In genomic region chr2:241357531-241357930, GRCh38 we compare ENCODE assay signal across 10 cellular contexts. TPM values are rescaled to one million over a fixed set of nuclear protein-coding genes. Genes with fewer than 3 reads are reported as not detected.
DNase-seq lines count a peak whose midpoint lies in the region; ATAC-seq, FAIRE-seq and TF ChIP-seq lines count a peak whose summit lies in the region.
"Had no signal": no experiment of that assay in that cellular context is flagged by ENCODE, and none has a peak within 500 bp of the region (broad histone marks: within the 10 kb centered on the region; RNA-seq: fewer than 3 reads in every experiment).

No MANE protein-coding gene starts in this region.

- H3K36me3 Mint-ChIP-seq in CD4-positive, alpha-beta T cell (ENCODE audit: low read depth) = peaks cover 23% of the 10 kb centered on the region
- no peaks in the 10 kb centered on the region for H3K36me3 Mint-ChIP-seq in natural killer cell treated with Interleukin-12 subunit alpha and Interleukin-12 subunit beta and Interleukin-15 and Interleukin-18, amount 100 ng/mL, for 72 hours

- POLR2A ChIA-PET in CD4-positive, alpha-beta T cell (lab: Charles Lee) = interaction anchor here (1.1 kb wide), 1 partner anchor 42 kb away, joined by 3 read pairs; the partner anchor contains the start of genes HDLBP and SEPTIN2

- H3K4me3 ChIP-seq in KMS-11 (IDR thresholded peaks at IDR 0.05; ENCODE audit: insufficient read depth, low read depth, low read length) (no peak overlapping the region), bronchial epithelial cell (ENCODE audit: low read depth, low read length) (no peak overlapping the region), testis (no peak overlapping the region)

- no peak overlapping the region for H3K27ac Mint-ChIP-seq in CD4-positive, alpha-beta T cell
- H3K27ac Mint-ChIP-seq in natural killer cell treated with Interleukin-12 subunit alpha and Interleukin-12 subunit beta and Interleukin-15 and Interleukin-18, amount 100 ng/mL, for 72 hours = no peak overlapping the region

- no peaks in the 10 kb centered on the region for H3K27me3 Mint-ChIP-seq in CD4-positive, alpha-beta T cell
- no peaks in the 10 kb centered on the region for H3K27me3 Mint-ChIP-seq in natural killer cell treated with Interleukin-12 subunit alpha and Interleukin-12 subunit beta and Interleukin-15 and Interleukin-18, amount 100 ng/mL, for 72 hours

- H3K4me3 Mint-ChIP-seq in CD4-positive, alpha-beta T cell = peak overlapping the region; percentile 66
- peak overlapping the region; percentile 86 for H3K4me3 Mint-ChIP-seq in natural killer cell treated with Interleukin-12 subunit alpha and Interleukin-12 subunit beta and Interleukin-15 and Interleukin-18, amount 100 ng/mL, for 72 hours

- H4K20me1 ChIP-seq in KMS-11 (ENCODE audit: insufficient read depth) = peaks cover 16% of the 10 kb centered on the region

- H3K9ac ChIP-seq in KMS-11 = no peak overlapping the region; the same call in 1 of the 2 replicates

- H3K79me2 ChIP-seq in KMS-11 (ENCODE audit: insufficient read depth, low read depth) = peaks cover 52% of the 10 kb centered on the region

- peaks cover 28% of the 10 kb centered on the region for H3K4me1 Mint-ChIP-seq in CD4-positive, alpha-beta T cell (ENCODE audit: low read depth)
- peaks cover 22 to 27% of the 10 kb centered on the region in 2 donors for H3K4me1 Mint-ChIP-seq in natural killer cell treated with Interleukin-12 subunit alpha and Interleukin-12 subunit beta and Interleukin-15 and Interleukin-18, amount 100 ng/mL, for 72 hours (ENCODE audit: low read depth in 2 of 2)

- H3K4me2 ChIP-seq in KMS-11 = peak overlapping the region; percentile 94

- H3K27me3 ChIP-seq in CD4-positive, alpha-beta T cell (ENCODE audit: control insufficient read depth, insufficient read depth, low read length) = no peaks in the 10 kb centered on the region
- H3K27me3 ChIP-seq in KMS-11 (ENCODE audit: insufficient read depth, low read depth) = no peaks in the 10 kb centered on the region
- H3K27me3 ChIP-seq in bronchial epithelial cell (ENCODE audit: control insufficient read depth, insufficient read depth, low read length) = no peaks in the 10 kb centered on the region
- H3K27me3 ChIP-seq in testis = no peaks in the 10 kb centered on the region

- H3K4me1 ChIP-seq in KMS-11 (ENCODE audit: low read depth, poor library complexity, severe bottlenecking) (peaks cover 52% of the 10 kb centered on the region), testis (peaks cover 16% of the 10 kb centered on the region)

- no peak for TF ChIP-seq POLR2A in testis (IDR thresholded peaks at IDR 0.05)

- H3K36me3 ChIP-seq in KMS-11 (ENCODE audit: insufficient read depth) = no peaks in the 10 kb centered on the region
- peaks cover 6% of the 10 kb centered on the region for H3K36me3 ChIP-seq in bronchial epithelial cell (ENCODE audit: control insufficient read depth, insufficient read depth, low read length)
- no peaks in the 10 kb centered on the region for H3K36me3 ChIP-seq in testis (ENCODE audit: low read depth, missing control alignments)

- DNase-seq in CD4-positive, alpha-beta T cell = no peak
- DNase-seq in bronchial epithelial cell (ENCODE audit: low read depth) (peak; percentile 45), testis (no peak), putamen (ENCODE audit: low spot score) (no peak), germinal center (ENCODE audit: low spot score) (no peak)
- no peak for DNase-seq in natural killer cell treated with Interleukin-12 subunit alpha and Interleukin-12 subunit beta and Interleukin-15 and Interleukin-18, amount 100 ng/mL, for 72 hours (ENCODE audit: low spot score)
- DNase-seq: retina, Right ventricle myocardium superior had no signal

- TF ChIP-seq CTCF in CD4-positive, alpha-beta T cell (IDR thresholded peaks at IDR 0.05) = no peak
- TF ChIP-seq CTCF in KMS-11 (conservative IDR thresholded peaks at IDR 0.05; ENCODE audit: low read depth, low read length) = no peak
- no peak for TF ChIP-seq CTCF in bronchial epithelial cell (IDR thresholded peaks at IDR 0.05; ENCODE audit: insufficient read depth, low read length, severe bottlenecking)
- TF ChIP-seq CTCF in testis (IDR thresholded peaks at IDR 0.05) = no peak

- intact Hi-C loops in CD4-positive, alpha-beta T cell (cut with DNase I, micrococcal nuclease) = loop anchor here (2.0 to 5.0 kb wide), 11 partner anchors 43 to 790 kb away; partner anchors contain the start of genes D2HGDH (in 1 of the 2), DTYMK (in 1 of the 2), HDLBP (in 1 of the 2) and ING5 (in 1 of the 2)
- intact Hi-C loops in testis (cut with DNase I; ENCODE audit: low total_unique reads) = no loop called here

- H3K9me3 ChIP-seq in CD4-positive, alpha-beta T cell (ENCODE audit: control insufficient read depth, low read length) = no peaks in the 10 kb centered on the region
- no peaks in the 10 kb centered on the region for H3K9me3 ChIP-seq in testis

- no peaks in the 10 kb centered on the region for H3K9me3 Mint-ChIP-seq in CD4-positive, alpha-beta T cell
- no peaks in the 10 kb centered on the region for H3K9me3 Mint-ChIP-seq in natural killer cell treated with Interleukin-12 subunit alpha and Interleukin-12 subunit beta and Interleukin-15 and Interleukin-18, amount 100 ng/mL, for 72 hours

- no peak for ATAC-seq in CD4-positive, alpha-beta T cell (ENCODE audit: poor library complexity)
- ATAC-seq in natural killer cell treated with Interleukin-12 subunit alpha and Interleukin-12 subunit beta and Interleukin-15 and Interleukin-18, amount 100 ng/mL, for 72 hours = no peak
- no peak for ATAC-seq in GM19395 (IDR thresholded peaks at IDR 0.05; ENCODE audit: unreplicated experiment)

- FAIRE-seq in bronchial epithelial cell (lab: Jason Lieb, UNC) = no peak

- 37 to 38% methylated on average over 3 of the region's 3 CpGs for WGBS in testis, 2 donors

- H2AFZ ChIP-seq in KMS-11 (ENCODE audit: low read depth) = no peak overlapping the region

- H3K27ac ChIP-seq in CD4-positive, alpha-beta T cell (ENCODE audit: low read depth, low read length) = no peak overlapping the region
- H3K27ac ChIP-seq in KMS-11 = no peak overlapping the region
- H3K27ac ChIP-seq in testis = no peak overlapping the region

- CTCF ChIA-PET in CD4-positive, alpha-beta T cell (lab: Charles Lee) = no interaction called here

RNA-seq across cellular contexts. Expression of gene FARP2, which starts 1.4 kb away (rescaled TPM):
- 10 to 100 TPM; 17.2 to 18.3 TPM for total RNA-seq in CD4-positive, alpha-beta T cell
- total RNA-seq in bronchial epithelial cell (25.0 and 35.8 TPM in 2 replicates), testis (100 to 1,000 TPM in 1 of 2 donors, 10 to 100 TPM in 1; 78.1 to 145 TPM)
- 10 to 100 TPM; 49.2 to 77.3 TPM for total RNA-seq in natural killer cell treated with Interleukin-12 subunit alpha and Interleukin-12 subunit beta and Interleukin-15 and Interleukin-18, amount 100 ng/mL, for 72 hours
- 69.8 TPM for polyA plus RNA-seq in testis (ENCODE audit: insufficient read depth, low read depth, low replicate concordance)

RNA-seq across cellular contexts. Expression of gene SEPTIN2, which starts 41.8 kb away (rescaled TPM):
- 100 to 1,000 TPM; 189 to 196 TPM for total RNA-seq in CD4-positive, alpha-beta T cell
- 181 and 202 TPM in 2 replicates for total RNA-seq in bronchial epithelial cell
- 100 to 1,000 TPM; 246 to 264 TPM for total RNA-seq in natural killer cell treated with Interleukin-12 subunit alpha and Interleukin-12 subunit beta and Interleukin-15 and Interleukin-18, amount 100 ng/mL, for 72 hours
- 100 to 1,000 TPM; 310 to 365 TPM for total RNA-seq in testis
- polyA plus RNA-seq in testis (ENCODE audit: insufficient read depth, low read depth, low replicate concordance) = 334 TPM

RNA-seq across cellular contexts. Expression of gene HDLBP, which starts 42.1 kb away (rescaled TPM):
- 10 to 100 TPM; 82.0 to 97.9 TPM for total RNA-seq in CD4-positive, alpha-beta T cell
- total RNA-seq in bronchial epithelial cell (768 and 805 TPM in 2 replicates), testis (100 to 1,000 TPM; 648 to 790 TPM)
- 100 to 1,000 TPM; 295 to 479 TPM for total RNA-seq in natural killer cell treated with Interleukin-12 subunit alpha and Interleukin-12 subunit beta and Interleukin-15 and Interleukin-18, amount 100 ng/mL, for 72 hours
- polyA plus RNA-seq in testis (ENCODE audit: insufficient read depth, low read depth, low replicate concordance) = 600 TPM
